In genomic region chr11:36141161-36141560, GRCh38 we compare ENCODE assay signal across 1 cellular context.
TF ChIP-seq lines count a peak whose summit lies in the region.

No MANE protein-coding gene starts in this region.

TF ChIP-seq in GM23338, 12 proteins besides CTCF, POLR2A, EP300 and RAD21 (continued from another document):
- TF ChIP-seq ZNF462 (CRISPR knock-in tag; IDR thresholded peaks at IDR 0.05): no peak
- TF ChIP-seq STAT1 (IDR thresholded peaks at IDR 0.05; ENCODE audit: unreplicated experiment): no peak
- TF ChIP-seq ZNF331 (CRISPR knock-in tag; IDR thresholded peaks at IDR 0.05; ENCODE audit: low read depth): no peak
- no peak for TF ChIP-seq EZH2phosphoT487 (IDR thresholded peaks at IDR 0.05; ENCODE audit: unreplicated experiment)
TF ChIP-seq in GM23338: peak in this region for 0.
